Comparison of ENCODE assay signal across 1 cellular context in the genomic region with DNA sequence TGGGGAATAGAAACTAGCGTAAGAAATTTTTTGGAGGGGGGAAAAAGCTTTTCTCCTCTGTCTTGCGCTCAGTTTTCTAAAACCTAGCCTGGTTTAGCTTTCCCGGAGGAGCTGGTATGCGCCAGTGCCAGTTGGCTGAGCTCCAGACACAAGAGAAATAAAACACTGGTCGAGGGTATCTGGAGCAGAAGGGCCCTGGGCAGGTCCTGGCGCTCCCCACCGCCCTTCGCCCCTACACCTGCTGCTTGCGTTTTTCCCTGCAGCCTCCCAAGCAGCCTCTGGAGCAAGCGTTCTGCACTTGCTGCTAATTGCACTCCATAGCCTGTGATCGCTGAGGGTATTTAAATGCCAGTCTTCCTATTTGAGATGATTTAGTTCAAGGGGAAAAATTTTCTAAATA.
TF ChIP-seq lines count a peak whose summit lies in the region.

No MANE protein-coding gene starts in this region.

TF ChIP-seq in GM12878, 131 proteins besides CTCF, POLR2A, EP300 and RAD21 (continued from another document):
- TF ChIP-seq ZBTB40 (IDR thresholded peaks at IDR 0.05; ENCODE audit: borderline replicate concordance) (no peak), STAT3 (IDR thresholded peaks at IDR 0.05; ENCODE audit: low read depth, low read length) (no peak), BHLHE40 (IDR thresholded peaks at IDR 0.05; ENCODE audit: borderline replicate concordance in 1 of 2, low read depth in 2 of 2, low read length in 1 of 2) (no peak), PAX5 (IDR thresholded peaks at IDR 0.05; ENCODE audit: borderline replicate concordance, low read depth, low read length) (no peak), CEBPB (IDR thresholded peaks at IDR 0.05; ENCODE audit: borderline replicate concordance in 1 of 2, low read depth in 2 of 2, low read length in 2 of 2) (no peak), BMI1 (IDR thresholded peaks at IDR 0.05; ENCODE audit: borderline replicate concordance) (no peak), IKZF1 (conservative IDR thresholded peaks at IDR 0.05) (no peak), KDM1A (IDR thresholded peaks at IDR 0.05; ENCODE audit: borderline replicate concordance) (no peak)
- TF ChIP-seq, protein P1, sequence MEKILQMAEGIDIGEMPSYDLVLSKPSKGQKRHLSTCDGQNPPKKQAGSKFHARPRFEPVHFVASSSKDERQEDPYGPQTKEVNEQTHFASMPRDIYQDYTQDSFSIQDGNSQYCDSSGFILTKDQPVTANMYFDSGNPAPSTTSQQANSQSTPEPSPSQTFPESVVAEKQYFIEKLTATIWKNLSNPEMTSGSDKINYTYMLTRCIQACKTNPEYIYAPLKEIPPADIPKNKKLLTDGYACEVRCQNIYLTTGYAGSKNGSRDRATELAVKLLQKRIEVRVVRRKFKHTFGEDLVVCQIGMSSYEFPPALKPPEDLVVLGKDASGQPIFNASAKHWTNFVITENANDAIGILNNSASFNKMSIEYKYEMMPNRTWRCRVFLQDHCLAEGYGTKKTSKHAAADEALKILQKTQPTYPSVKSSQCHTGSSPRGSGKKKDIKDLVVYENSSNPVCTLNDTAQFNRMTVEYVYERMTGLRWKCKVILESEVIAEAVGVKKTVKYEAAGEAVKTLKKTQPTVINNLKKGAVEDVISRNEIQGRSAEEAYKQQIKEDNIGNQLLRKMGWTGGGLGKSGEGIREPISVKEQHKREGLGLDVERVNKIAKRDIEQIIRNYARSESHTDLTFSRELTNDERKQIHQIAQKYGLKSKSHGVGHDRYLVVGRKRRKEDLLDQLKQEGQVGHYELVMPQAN (conservative IDR thresholded peaks at IDR 0.05): no peak
- TF ChIP-seq, protein P2, sequence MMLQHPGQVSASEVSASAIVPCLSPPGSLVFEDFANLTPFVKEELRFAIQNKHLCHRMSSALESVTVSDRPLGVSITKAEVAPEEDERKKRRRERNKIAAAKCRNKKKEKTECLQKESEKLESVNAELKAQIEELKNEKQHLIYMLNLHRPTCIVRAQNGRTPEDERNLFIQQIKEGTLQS (IDR thresholded peaks at IDR 0.05; ENCODE audit: borderline replicate concordance, extremely low read depth, low read depth, low read length): no peak
- TF ChIP-seq, protein P3, sequence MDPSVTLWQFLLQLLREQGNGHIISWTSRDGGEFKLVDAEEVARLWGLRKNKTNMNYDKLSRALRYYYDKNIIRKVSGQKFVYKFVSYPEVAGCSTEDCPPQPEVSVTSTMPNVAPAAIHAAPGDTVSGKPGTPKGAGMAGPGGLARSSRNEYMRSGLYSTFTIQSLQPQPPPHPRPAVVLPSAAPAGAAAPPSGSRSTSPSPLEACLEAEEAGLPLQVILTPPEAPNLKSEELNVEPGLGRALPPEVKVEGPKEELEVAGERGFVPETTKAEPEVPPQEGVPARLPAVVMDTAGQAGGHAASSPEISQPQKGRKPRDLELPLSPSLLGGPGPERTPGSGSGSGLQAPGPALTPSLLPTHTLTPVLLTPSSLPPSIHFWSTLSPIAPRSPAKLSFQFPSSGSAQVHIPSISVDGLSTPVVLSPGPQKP (IDR thresholded peaks at IDR 0.05; ENCODE audit: low read depth, low read length): no peak
- TF ChIP-seq, protein P4, sequence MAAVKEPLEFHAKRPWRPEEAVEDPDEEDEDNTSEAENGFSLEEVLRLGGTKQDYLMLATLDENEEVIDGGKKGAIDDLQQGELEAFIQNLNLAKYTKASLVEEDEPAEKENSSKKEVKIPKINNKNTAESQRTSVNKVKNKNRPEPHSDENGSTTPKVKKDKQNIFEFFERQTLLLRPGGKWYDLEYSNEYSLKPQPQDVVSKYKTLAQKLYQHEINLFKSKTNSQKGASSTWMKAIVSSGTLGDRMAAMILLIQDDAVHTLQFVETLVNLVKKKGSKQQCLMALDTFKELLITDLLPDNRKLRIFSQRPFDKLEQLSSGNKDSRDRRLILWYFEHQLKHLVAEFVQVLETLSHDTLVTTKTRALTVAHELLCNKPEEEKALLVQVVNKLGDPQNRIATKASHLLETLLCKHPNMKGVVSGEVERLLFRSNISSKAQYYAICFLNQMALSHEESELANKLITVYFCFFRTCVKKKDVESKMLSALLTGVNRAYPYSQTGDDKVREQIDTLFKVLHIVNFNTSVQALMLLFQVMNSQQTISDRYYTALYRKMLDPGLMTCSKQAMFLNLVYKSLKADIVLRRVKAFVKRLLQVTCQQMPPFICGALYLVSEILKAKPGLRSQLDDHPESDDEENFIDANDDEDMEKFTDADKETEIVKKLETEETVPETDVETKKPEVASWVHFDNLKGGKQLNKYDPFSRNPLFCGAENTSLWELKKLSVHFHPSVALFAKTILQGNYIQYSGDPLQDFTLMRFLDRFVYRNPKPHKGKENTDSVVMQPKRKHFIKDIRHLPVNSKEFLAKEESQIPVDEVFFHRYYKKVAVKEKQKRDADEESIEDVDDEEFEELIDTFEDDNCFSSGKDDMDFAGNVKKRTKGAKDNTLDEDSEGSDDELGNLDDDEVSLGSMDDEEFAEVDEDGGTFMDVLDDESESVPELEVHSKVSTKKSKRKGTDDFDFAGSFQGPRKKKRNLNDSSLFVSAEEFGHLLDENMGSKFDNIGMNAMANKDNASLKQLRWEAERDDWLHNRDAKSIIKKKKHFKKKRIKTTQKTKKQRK (IDR thresholded peaks at IDR 0.05; ENCODE audit: low read depth, low read length): no peak
